19 cellular contexts compared by ENCODE assay signal in genomic region chr12:47370421-47370820, GRCh38.
"Had no signal": no experiment of that assay in that cellular context is flagged by ENCODE, and none has a peak within 500 bp of the region (broad histone marks: within the 10 kb centered on the region; RNA-seq: fewer than 3 reads in every experiment).

No MANE protein-coding gene starts in this region.

- H3K27me3 ChIP-seq: body of pancreas, esophagus muscularis mucosa, hepatocyte, left lung, ovary, upper lobe of left lung had no signal

- H3K36me3 ChIP-seq: esophagus muscularis mucosa, left lung, ovary, upper lobe of left lung had no signal

- H3K4me1 ChIP-seq: body of pancreas, esophagus muscularis mucosa, left lung, upper lobe of left lung had no signal

- H2AFZ ChIP-seq: hepatocyte had no signal

- DNase-seq: activated CD4-positive, alpha-beta T cell treated with anti-CD3 and anti-CD28 coated beads for 1 hour; activated CD4-positive, alpha-beta T cell treated with anti-CD3 and anti-CD28 coated beads, Interleukin-2, amount 50 U/mL, for 1 hour; activated CD8-positive, alpha-beta T cell treated with anti-CD3 and anti-CD28 coated beads, Interleukin-2, amount 10 ng/mL, durations not matched to agents 7 days and 5 days; activated gamma-delta T cell treated with Interleukin-2 at 50 U/mL for 16 hours; anterior cingulate cortex; body of pancreas; effector CD4-positive, alpha-beta T cell; glutamatergic neuron; immature natural killer cell; left lung; midbrain; natural killer cell; ovary; right cardiac atrium; stimulated activated CD4-positive, alpha-beta T cell treated with anti-CD3 and anti-CD28 coated beads, Interleukin-4, amount 100 ng/mL, for 4 hours; stimulated activated naive CD8-positive, alpha-beta T cell treated with anti-CD3 and anti-CD28 coated beads, Interleukin-15, Interleukin-2, amounts not matched to agents 100 U/mL and 50 U/mL, for 24 hours; upper lobe of left lung had no signal

- ATAC-seq: activated CD8-positive, alpha-beta T cell treated with anti-CD3 and anti-CD28 coated beads, Interleukin-2, amount 10 ng/mL, durations not matched to agents 7 days and 5 days; body of pancreas; left lung; natural killer cell; right cardiac atrium; stimulated activated naive CD8-positive, alpha-beta T cell treated with anti-CD3 and anti-CD28 coated beads, Interleukin-15, Interleukin-2, amounts not matched to agents 100 U/mL and 50 U/mL, for 24 hours had no signal

- H3K27ac ChIP-seq: body of pancreas, esophagus muscularis mucosa, hepatocyte, left lung, ovary, upper lobe of left lung had no signal

- H3K4me3 ChIP-seq: body of pancreas, esophagus muscularis mucosa, hepatocyte, left lung, ovary, upper lobe of left lung had no signal

- H3K4me2 ChIP-seq: hepatocyte had no signal

- H3K79me2 ChIP-seq: hepatocyte had no signal

- H3K9me3 ChIP-seq: body of pancreas, esophagus muscularis mucosa, left lung, ovary, upper lobe of left lung had no signal
